ENCODE assay signal across 9 cellular contexts in genomic region chr2:127220807-127221527, GRCh38. TPM values are rescaled to one million over a fixed set of nuclear protein-coding genes. Genes with fewer than 3 reads are reported as not detected.
DNase-seq lines count a peak whose midpoint lies in the region; ATAC-seq and TF ChIP-seq lines count a peak whose summit lies in the region.
"Had no signal": no experiment of that assay in that cellular context is flagged by ENCODE, and none has a peak within 500 bp of the region (broad histone marks: within the 10 kb centered on the region; RNA-seq: fewer than 3 reads in every experiment).

No MANE protein-coding gene starts in this region.

- H3K9me3 ChIP-seq in ascending aorta: no peaks in the 10 kb centered on the region

- H3K36me3 ChIP-seq in ascending aorta: no peaks in the 10 kb centered on the region

- H3K27ac ChIP-seq in ascending aorta: no peak overlapping the region

- H3K27me3 ChIP-seq in ascending aorta: peaks cover 22% of the 10 kb centered on the region

- ATAC-seq in HG02973 (IDR thresholded peaks at IDR 0.05; ENCODE audit: unreplicated experiment): no peak
- no peak for ATAC-seq in GM21529 (IDR thresholded peaks at IDR 0.05; ENCODE audit: unreplicated experiment)
- ATAC-seq in HG02798 (IDR thresholded peaks at IDR 0.05; ENCODE audit: poor library complexity, unreplicated experiment): no peak

- no peak for TF ChIP-seq CTCF in ascending aorta (IDR thresholded peaks at IDR 0.05)

- peaks cover 8 to 12% of the 10 kb centered on the region in 2 donors for H3K4me1 ChIP-seq in ascending aorta

- H3K4me3 ChIP-seq in ascending aorta: peak overlapping the region; percentile 64 to 69

- DNase-seq in stimulated activated CD4-positive, alpha-beta T cell treated with anti-CD3 and anti-CD28 coated beads, Interleukin-15, amount 100 ng/mL, for 24 hours: peak; percentile 18
- DNase-seq in stimulated activated CD4-positive, alpha-beta T cell treated with anti-CD3 and anti-CD28 coated beads, Interleukin-4, amount 100 ng/mL, for 1 hour: no peak
- no peak for DNase-seq in ascending aorta (ENCODE audit: low spot score in 2 of 2)
- peak; percentile 82 for DNase-seq in left kidney (ENCODE audit: low read depth, low spot score)
- no peak for DNase-seq in 8988T
- DNase-seq: DMS79 treated with DMSO at 0.1 percent for 48 hours had no signal

- intact Hi-C loops in ascending aorta (cut with DNase I): no loop called here

RNA-seq across cellular contexts. Expression of gene CYP27C1, which starts 0.9 kb away (rescaled TPM):
- not detected for total RNA-seq in ascending aorta

Comparison
In these comparisons a context has a peak if more than half of its experiments do, and no peak if none do; other contexts are left out.
1. DNase-seq: peak in stimulated activated CD4-positive, alpha-beta T cell treated with anti-CD3 and anti-CD28 coated beads, Interleukin-15, amount 100 ng/mL, for 24 hours (single experiment) and left kidney (single experiment); none in stimulated activated CD4-positive, alpha-beta T cell treated with anti-CD3 and anti-CD28 coated beads, Interleukin-4, amount 100 ng/mL, for 1 hour (single experiment), ascending aorta (0 of 2) and 8988T (single experiment).